In the genomic region with DNA sequence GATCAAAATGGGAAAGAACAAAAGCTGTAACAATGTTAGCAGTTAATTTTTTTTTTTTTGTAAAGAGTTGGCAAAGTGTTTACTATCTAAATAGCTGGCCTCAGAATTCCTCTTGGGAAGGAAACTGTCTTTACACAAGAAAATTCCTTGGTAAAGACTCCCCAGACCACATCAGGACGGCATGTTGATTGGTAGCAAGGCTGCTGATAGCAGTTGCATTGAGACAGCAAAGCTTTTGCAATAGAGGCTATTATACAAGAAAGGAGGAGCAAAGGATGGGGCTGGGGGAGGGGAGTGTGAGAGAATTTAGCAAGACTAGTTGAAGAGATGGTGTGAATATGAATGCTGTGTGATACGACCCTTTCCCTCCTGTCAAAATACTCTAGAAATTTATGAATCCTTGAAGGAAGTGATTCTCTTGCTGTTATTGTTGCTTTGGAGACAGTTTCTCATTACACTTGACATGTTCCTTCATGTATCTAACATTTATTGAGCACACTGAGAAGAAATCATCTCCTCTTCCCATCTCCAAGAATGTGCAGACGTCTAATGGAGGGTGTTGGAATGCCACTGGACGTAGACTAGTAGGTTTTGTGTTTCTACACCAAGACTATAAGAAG, we compare ENCODE assay signal across 23 cellular contexts.
A peak's percentile ranks its signal among the peaks of the same experiment; 100 is the strongest.
DNase-seq lines count a peak whose midpoint lies in the region; ATAC-seq, FAIRE-seq and TF ChIP-seq lines count a peak whose summit lies in the region.
"Had no signal": no experiment of that assay in that cellular context is flagged by ENCODE, and none has a peak within 500 bp of the region (broad histone marks: within the 10 kb centered on the region; RNA-seq: fewer than 3 reads in every experiment).

No MANE protein-coding gene starts in this region.

- peaks cover 35% of the 10 kb centered on the region for H3K4me1 Mint-ChIP-seq in GM23338
- H3K4me1 Mint-ChIP-seq: activated naive CD8-positive, alpha-beta T cell treated with anti-CD3 and anti-CD28 coated beads, Interleukin-2, amount 10 ng/mL, durations not matched to agents 7 days and 5 days; activated T-helper 17 cell treated with anti-CD3 and anti-CD28 coated beads, Interleukin-2, amount 50 U/mL, for 72 hours; stimulated activated effector memory CD8-positive, alpha-beta T cell treated with anti-CD3 and anti-CD28 coated beads, Interleukin-12 subunit alpha, Interleukin-12 subunit beta, amount 100 ng/mL, for 72 hours had no signal

- peak; percentile 25 for DNase-seq in GM23338 (ENCODE audit: low spot score)
- DNase-seq in SIG-M5 treated with dmso at 0.1 percent for 504 hours (lab: John Stamatoyannopoulos, UW; ENCODE audit: unreplicated experiment) = peak; percentile 73
- DNase-seq in fibroblast of pulmonary artery (ENCODE audit: low read depth) = peak; percentile 56
- DNase-seq in renal cortical epithelial cell (ENCODE audit: low read depth) = peak; percentile 17
- DNase-seq in RWPE1 (ENCODE audit: low spot score) = no peak
- DNase-seq in urothelium cell line (ENCODE audit: low spot score) = no peak
- DNase-seq in activated T-cell treated with anti-CD3 and anti-CD28 coated beads, Interleukin-2, amount 50 U/mL, for 1 hour = no peak
- DNase-seq: activated CD4-positive, alpha-beta T cell treated with anti-CD3 and anti-CD28 coated beads for 48 hours; activated naive CD8-positive, alpha-beta T cell treated with anti-CD3 and anti-CD28 coated beads, Interleukin-2, amount 10 ng/mL, durations not matched to agents 7 days and 5 days; colonic mucosa; DMS79 treated with DMSO at 0.1 percent for 48 hours; foreskin fibroblast; H7; hypothalamus; mammary epithelial cell; MM.1S; NCI-H187 treated with DMSO at 0.1 percent for 48 hours; sigmoid colon had no signal

- CTCF ChIA-PET in RWPE1 (lab: Yijun Ruan, JAX) = no interaction called here

- POLR2A ChIA-PET in RWPE1 (lab: Yijun Ruan, JAX; ENCODE audit: low non-redundant PET) = no interaction called here

- H2AFZ ChIP-seq in GM23338 = no peak overlapping the region
- H2AFZ ChIP-seq: parathyroid adenoma had no signal

- H4K20me1 ChIP-seq in GM23338 (replicated peaks; ENCODE audit: insufficient read depth) = no peaks in the 10 kb centered on the region

- H3F3A ChIP-seq in GM23338 (replicated peaks; ENCODE audit: low read depth) = no peaks in the 10 kb centered on the region

- H3K79me2 ChIP-seq in GM23338 (replicated peaks; ENCODE audit: insufficient read depth) = no peaks in the 10 kb centered on the region
- H3K79me2 ChIP-seq: parathyroid adenoma had no signal

- no peak overlapping the region for H3K4me3 ChIP-seq in GM23338
- no peak overlapping the region for H3K4me3 ChIP-seq in fibroblast of pulmonary artery (replicated peaks; ENCODE audit: low read depth, low read length)
- H3K4me3 ChIP-seq: colonic mucosa, sigmoid colon, thoracic aorta had no signal

- peaks cover 6% of the 10 kb centered on the region for H3K27me3 Mint-ChIP-seq in GM23338 (ENCODE audit: insufficient read depth, low read depth, poor library complexity)

- no peaks in the 10 kb centered on the region for H3K27me3 ChIP-seq in GM23338 (ENCODE audit: insufficient read depth)
- H3K27me3 ChIP-seq: colonic mucosa, sigmoid colon had no signal

- TF ChIP-seq CTCF in GM23338 (conservative IDR thresholded peaks at IDR 0.05; ENCODE audit: low read depth in 2 of 2) (no peak), fibroblast of pulmonary artery (IDR thresholded peaks at IDR 0.05; ENCODE audit: low read length, missing control alignments) (no peak), RWPE1 (conservative IDR thresholded peaks at IDR 0.05; ENCODE audit: low read depth) (no peak)

- H3K4me1 ChIP-seq in GM23338 (ENCODE audit: insufficient read depth) = peaks cover 13% of the 10 kb centered on the region
- H3K4me1 ChIP-seq: colonic mucosa, parathyroid adenoma, sigmoid colon had no signal

- H3K27ac Mint-ChIP-seq in GM23338 = no peak overlapping the region
- H3K27ac Mint-ChIP-seq: activated naive CD8-positive, alpha-beta T cell treated with anti-CD3 and anti-CD28 coated beads, Interleukin-2, amount 10 ng/mL, durations not matched to agents 7 days and 5 days; activated T-helper 17 cell treated with anti-CD3 and anti-CD28 coated beads, Interleukin-2, amount 50 U/mL, for 72 hours; stimulated activated effector memory CD8-positive, alpha-beta T cell treated with anti-CD3 and anti-CD28 coated beads, Interleukin-12 subunit alpha, Interleukin-12 subunit beta, amount 100 ng/mL, for 72 hours had no signal

- no peak overlapping the region for H3K27ac ChIP-seq in GM23338 (ENCODE audit: low read depth)
- H3K27ac ChIP-seq in RWPE1 = no peak overlapping the region
- H3K27ac ChIP-seq: colonic mucosa, parathyroid adenoma, sigmoid colon, thoracic aorta had no signal

- H3K9me2 ChIP-seq in GM23338 (ENCODE audit: insufficient read depth) = peaks cover 9% of the 10 kb centered on the region

- no peak overlapping the region for H3K4me3 Mint-ChIP-seq in GM23338
- H3K4me3 Mint-ChIP-seq: activated naive CD8-positive, alpha-beta T cell treated with anti-CD3 and anti-CD28 coated beads, Interleukin-2, amount 10 ng/mL, durations not matched to agents 7 days and 5 days; activated T-helper 17 cell treated with anti-CD3 and anti-CD28 coated beads, Interleukin-2, amount 50 U/mL, for 72 hours; stimulated activated effector memory CD8-positive, alpha-beta T cell treated with anti-CD3 and anti-CD28 coated beads, Interleukin-12 subunit alpha, Interleukin-12 subunit beta, amount 100 ng/mL, for 72 hours had no signal

- H3K9me3 Mint-ChIP-seq in GM23338 = no peaks in the 10 kb centered on the region
- H3K9me3 Mint-ChIP-seq: activated naive CD8-positive, alpha-beta T cell treated with anti-CD3 and anti-CD28 coated beads, Interleukin-2, amount 10 ng/mL, durations not matched to agents 7 days and 5 days; activated T-helper 17 cell treated with anti-CD3 and anti-CD28 coated beads, Interleukin-2, amount 50 U/mL, for 72 hours; stimulated activated effector memory CD8-positive, alpha-beta T cell treated with anti-CD3 and anti-CD28 coated beads, Interleukin-12 subunit alpha, Interleukin-12 subunit beta, amount 100 ng/mL, for 72 hours had no signal

- ATAC-seq in GM23338 = no peak
- ATAC-seq: activated T-helper 17 cell treated with anti-CD3 and anti-CD28 coated beads, Interleukin-2, amount 50 U/mL, for 72 hours; stimulated activated effector memory CD8-positive, alpha-beta T cell treated with anti-CD3 and anti-CD28 coated beads, Interleukin-12 subunit alpha, Interleukin-12 subunit beta, amount 100 ng/mL, for 72 hours had no signal

- no peaks in the 10 kb centered on the region; the same call in 2 of the 3 replicates for H3K36me3 Mint-ChIP-seq in GM23338 (ENCODE audit: low read depth)
- H3K36me3 Mint-ChIP-seq: activated naive CD8-positive, alpha-beta T cell treated with anti-CD3 and anti-CD28 coated beads, Interleukin-2, amount 10 ng/mL, durations not matched to agents 7 days and 5 days; stimulated activated effector memory CD8-positive, alpha-beta T cell treated with anti-CD3 and anti-CD28 coated beads, Interleukin-12 subunit alpha, Interleukin-12 subunit beta, amount 100 ng/mL, for 72 hours had no signal

- no peak for FAIRE-seq in urothelium cell line (lab: Jason Lieb, UNC)
- FAIRE-seq: islet of Langerhans had no signal

- H3K36me3 ChIP-seq in GM23338 (ENCODE audit: insufficient read depth) = no peaks in the 10 kb centered on the region
- H3K36me3 ChIP-seq: colonic mucosa, sigmoid colon, thoracic aorta had no signal

- H3K4me2 ChIP-seq in GM23338 = no peak overlapping the region

TF ChIP-seq in GM23338, 12 proteins besides CTCF, POLR2A, EP300 and RAD21:
- TF ChIP-seq EZH2 (IDR thresholded peaks at IDR 0.05; ENCODE audit: low read depth, unreplicated experiment) (no peak), ZNF114 (CRISPR knock-in tag; IDR thresholded peaks at IDR 0.05) (no peak), NANOG (IDR thresholded peaks at IDR 0.05; ENCODE audit: borderline replicate concordance) (no peak), ZNF331 (CRISPR knock-in tag; IDR thresholded peaks at IDR 0.05; ENCODE audit: low read depth) (no peak), POLR2AphosphoS5 (IDR thresholded peaks at IDR 0.05; ENCODE audit: low read depth) (no peak), STAT1 (IDR thresholded peaks at IDR 0.05; ENCODE audit: unreplicated experiment) (no peak), JUNB (IDR thresholded peaks at IDR 0.05; ENCODE audit: unreplicated experiment) (no peak)

Comparison
In these comparisons a context has a peak if more than half of its experiments do, and no peak if none do; other contexts are left out.
1. DNase-seq: peak in GM23338 (single experiment), SIG-M5 treated with dmso at 0.1 percent for 504 hours (single experiment), fibroblast of pulmonary artery (single experiment) and renal cortical epithelial cell (single experiment); none in RWPE1 (single experiment), urothelium cell line (single experiment) and activated T-cell treated with anti-CD3 and anti-CD28 coated beads, Interleukin-2, amount 50 U/mL, for 1 hour (single experiment).